In the genomic region with DNA sequence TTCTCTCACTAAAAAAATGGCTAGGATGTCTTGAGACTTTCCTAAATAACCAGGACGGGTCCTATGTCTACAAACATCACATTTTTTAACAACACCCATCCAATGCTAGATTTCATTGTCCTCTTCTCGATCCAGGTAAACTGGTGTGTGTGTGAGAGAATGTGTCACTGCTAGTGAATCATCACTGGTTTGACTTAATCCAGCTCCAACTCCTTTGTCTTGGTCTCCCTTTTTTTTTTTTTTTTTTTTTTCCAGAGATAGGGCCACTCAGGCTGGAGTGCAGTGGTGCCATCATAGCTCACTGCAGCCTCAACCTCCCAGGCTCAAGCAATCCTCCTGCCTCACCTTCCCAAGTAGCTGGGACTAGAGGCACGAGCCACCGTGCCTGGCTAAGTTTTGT, we compare ENCODE assay signal across 2 cellular contexts.
TF ChIP-seq lines count a peak whose summit lies in the region.

No MANE protein-coding gene starts in this region.

TF ChIP-seq in SK-N-SH, 30 proteins besides CTCF, POLR2A, EP300 and RAD21 (continued from another document):
- TF ChIP-seq TCF12 (IDR thresholded peaks at IDR 0.05), result peak; percentile 21; the same call in 1 of the 2 replicates

TF ChIP-seq in SK-N-SH treated with all-trans-retinoic acid at 6 μM for 48 hours, 23 proteins besides CTCF, POLR2A, EP300 and RAD21:
- no peak for TF ChIP-seq PATZ1 (CRISPR knock-in tag; IDR thresholded peaks at IDR 0.05; ENCODE audit: borderline replicate concordance)
- TF ChIP-seq ZFP30 (CRISPR knock-in tag; IDR thresholded peaks at IDR 0.05), result no peak
- no peak for TF ChIP-seq ARNTL (CRISPR knock-in tag; IDR thresholded peaks at IDR 0.05; ENCODE audit: borderline replicate concordance, low read depth)
- no peak for TF ChIP-seq PPARA (CRISPR knock-in tag; IDR thresholded peaks at IDR 0.05; ENCODE audit: borderline replicate concordance)
- TF ChIP-seq BACH2 (CRISPR knock-in tag; IDR thresholded peaks at IDR 0.05; ENCODE audit: borderline replicate concordance), result no peak
- TF ChIP-seq CSDC2 (CRISPR knock-in tag; IDR thresholded peaks at IDR 0.05), result no peak
- TF ChIP-seq, protein P1, sequence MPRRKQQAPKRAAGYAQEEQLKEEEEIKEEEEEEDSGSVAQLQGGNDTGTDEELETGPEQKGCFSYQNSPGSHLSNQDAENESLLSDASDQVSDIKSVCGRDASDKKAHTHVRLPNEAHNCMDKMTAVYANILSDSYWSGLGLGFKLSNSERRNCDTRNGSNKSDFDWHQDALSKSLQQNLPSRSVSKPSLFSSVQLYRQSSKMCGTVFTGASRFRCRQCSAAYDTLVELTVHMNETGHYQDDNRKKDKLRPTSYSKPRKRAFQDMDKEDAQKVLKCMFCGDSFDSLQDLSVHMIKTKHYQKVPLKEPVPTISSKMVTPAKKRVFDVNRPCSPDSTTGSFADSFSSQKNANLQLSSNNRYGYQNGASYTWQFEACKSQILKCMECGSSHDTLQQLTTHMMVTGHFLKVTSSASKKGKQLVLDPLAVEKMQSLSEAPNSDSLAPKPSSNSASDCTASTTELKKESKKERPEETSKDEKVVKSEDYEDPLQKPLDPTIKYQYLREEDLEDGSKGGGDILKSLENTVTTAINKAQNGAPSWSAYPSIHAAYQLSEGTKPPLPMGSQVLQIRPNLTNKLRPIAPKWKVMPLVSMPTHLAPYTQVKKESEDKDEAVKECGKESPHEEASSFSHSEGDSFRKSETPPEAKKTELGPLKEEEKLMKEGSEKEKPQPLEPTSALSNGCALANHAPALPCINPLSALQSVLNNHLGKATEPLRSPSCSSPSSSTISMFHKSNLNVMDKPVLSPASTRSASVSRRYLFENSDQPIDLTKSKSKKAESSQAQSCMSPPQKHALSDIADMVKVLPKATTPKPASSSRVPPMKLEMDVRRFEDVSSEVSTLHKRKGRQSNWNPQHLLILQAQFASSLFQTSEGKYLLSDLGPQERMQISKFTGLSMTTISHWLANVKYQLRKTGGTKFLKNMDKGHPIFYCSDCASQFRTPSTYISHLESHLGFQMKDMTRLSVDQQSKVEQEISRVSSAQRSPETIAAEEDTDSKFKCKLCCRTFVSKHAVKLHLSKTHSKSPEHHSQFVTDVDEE (CRISPR knock-in tag; IDR thresholded peaks at IDR 0.05), result no peak
- no peak for TF ChIP-seq ZNF565 (CRISPR knock-in tag; conservative IDR thresholded peaks at IDR 0.05; ENCODE audit: low read depth)
- TF ChIP-seq RARB (CRISPR knock-in tag; IDR thresholded peaks at IDR 0.05), result no peak
